Comparison of ENCODE assay signal across 1 cellular context in the genomic region with DNA sequence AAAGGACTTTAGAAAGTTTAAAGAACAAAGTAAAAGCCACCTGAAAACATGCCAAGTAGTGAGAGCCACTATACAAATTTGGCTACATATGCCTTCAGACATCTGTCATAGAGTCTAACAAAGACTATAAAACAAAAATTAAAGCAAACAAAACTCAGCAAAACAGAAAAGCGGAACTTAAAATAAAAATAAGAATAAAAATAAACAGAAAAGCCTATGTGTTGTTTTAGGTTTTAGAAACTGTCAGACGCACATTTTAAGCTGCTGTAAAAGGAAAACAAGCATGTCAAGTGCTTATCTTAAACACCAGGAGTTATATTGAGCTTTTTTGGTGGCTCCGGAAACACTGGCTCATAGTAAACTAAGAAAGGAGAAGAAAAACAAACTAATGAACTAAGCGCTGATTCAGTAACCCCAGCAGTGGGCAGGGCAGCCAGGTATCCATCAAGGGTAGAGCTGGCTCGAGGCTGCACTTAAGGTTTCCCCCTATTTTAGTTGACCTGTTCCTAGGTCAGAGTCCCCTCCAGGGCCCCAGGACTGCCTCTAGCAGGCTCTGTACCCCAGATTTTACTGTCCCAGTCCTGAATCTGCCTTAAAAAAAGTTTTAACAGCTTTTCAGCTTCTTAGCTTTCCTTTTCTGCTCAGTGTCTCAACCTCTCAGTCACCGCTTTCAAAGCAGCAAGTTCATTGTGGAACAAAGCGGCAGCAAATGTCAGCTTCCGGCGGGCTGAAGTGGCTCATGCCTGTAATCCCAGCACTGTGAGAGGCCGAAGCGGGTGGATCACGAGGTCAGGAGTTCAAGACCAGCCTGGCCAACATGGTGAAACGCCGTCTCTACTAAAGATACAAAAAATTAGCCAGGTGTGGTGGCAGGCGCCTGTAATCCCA.
TF ChIP-seq lines count a peak whose summit lies in the region.

No MANE protein-coding gene starts in this region.

TF ChIP-seq in K562, 482 proteins besides CTCF, POLR2A, EP300 and RAD21 (continued from another document):
- TF ChIP-seq, protein P1, sequence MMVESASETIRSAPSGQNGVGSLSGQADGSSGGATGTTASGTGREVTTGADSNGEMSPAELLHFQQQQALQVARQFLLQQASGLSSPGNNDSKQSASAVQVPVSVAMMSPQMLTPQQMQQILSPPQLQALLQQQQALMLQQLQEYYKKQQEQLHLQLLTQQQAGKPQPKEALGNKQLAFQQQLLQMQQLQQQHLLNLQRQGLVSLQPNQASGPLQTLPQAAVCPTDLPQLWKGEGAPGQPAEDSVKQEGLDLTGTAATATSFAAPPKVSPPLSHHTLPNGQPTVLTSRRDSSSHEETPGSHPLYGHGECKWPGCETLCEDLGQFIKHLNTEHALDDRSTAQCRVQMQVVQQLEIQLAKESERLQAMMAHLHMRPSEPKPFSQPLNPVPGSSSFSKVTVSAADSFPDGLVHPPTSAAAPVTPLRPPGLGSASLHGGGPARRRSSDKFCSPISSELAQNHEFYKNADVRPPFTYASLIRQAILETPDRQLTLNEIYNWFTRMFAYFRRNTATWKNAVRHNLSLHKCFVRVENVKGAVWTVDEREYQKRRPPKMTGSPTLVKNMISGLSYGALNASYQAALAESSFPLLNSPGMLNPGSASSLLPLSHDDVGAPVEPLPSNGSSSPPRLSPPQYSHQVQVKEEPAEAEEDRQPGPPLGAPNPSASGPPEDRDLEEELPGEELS (CRISPR knock-in tag; IDR thresholded peaks at IDR 0.05; ENCODE audit: borderline replicate concordance): no peak
- TF ChIP-seq HDAC2 (IDR thresholded peaks at IDR 0.05) (peak; percentile 21; the same call in 1 of the 2 replicates), CREBBP (IDR thresholded peaks at IDR 0.05; ENCODE audit: low read depth, low read length) (no peak), SRSF7 (optimal IDR thresholded peaks at IDR 0.05; ENCODE audit: low read depth, low read length) (no peak), ZNF263 (CRISPR knock-in tag; IDR thresholded peaks at IDR 0.05; ENCODE audit: borderline replicate concordance) (no peak), HNRNPL (IDR thresholded peaks at IDR 0.05; ENCODE audit: low read depth, low read length) (no peak), TCFL5 (CRISPR knock-in tag; conservative IDR thresholded peaks at IDR 0.05) (no peak), ZNF76 (CRISPR knock-in tag; IDR thresholded peaks at IDR 0.05; ENCODE audit: borderline replicate concordance) (no peak)
- TF ChIP-seq, protein P2, sequence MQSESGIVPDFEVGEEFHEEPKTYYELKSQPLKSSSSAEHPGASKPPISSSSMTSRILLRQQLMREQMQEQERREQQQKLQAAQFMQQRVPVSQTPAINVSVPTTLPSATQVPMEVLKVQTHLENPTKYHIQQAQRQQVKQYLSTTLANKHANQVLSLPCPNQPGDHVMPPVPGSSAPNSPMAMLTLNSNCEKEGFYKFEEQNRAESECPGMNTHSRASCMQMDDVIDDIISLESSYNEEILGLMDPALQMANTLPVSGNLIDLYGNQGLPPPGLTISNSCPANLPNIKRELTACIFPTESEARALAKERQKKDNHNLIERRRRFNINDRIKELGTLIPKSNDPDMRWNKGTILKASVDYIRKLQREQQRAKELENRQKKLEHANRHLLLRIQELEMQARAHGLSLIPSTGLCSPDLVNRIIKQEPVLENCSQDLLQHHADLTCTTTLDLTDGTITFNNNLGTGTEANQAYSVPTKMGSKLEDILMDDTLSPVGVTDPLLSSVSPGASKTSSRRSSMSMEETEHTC (IDR thresholded peaks at IDR 0.05): no peak
- TF ChIP-seq, protein P3, sequence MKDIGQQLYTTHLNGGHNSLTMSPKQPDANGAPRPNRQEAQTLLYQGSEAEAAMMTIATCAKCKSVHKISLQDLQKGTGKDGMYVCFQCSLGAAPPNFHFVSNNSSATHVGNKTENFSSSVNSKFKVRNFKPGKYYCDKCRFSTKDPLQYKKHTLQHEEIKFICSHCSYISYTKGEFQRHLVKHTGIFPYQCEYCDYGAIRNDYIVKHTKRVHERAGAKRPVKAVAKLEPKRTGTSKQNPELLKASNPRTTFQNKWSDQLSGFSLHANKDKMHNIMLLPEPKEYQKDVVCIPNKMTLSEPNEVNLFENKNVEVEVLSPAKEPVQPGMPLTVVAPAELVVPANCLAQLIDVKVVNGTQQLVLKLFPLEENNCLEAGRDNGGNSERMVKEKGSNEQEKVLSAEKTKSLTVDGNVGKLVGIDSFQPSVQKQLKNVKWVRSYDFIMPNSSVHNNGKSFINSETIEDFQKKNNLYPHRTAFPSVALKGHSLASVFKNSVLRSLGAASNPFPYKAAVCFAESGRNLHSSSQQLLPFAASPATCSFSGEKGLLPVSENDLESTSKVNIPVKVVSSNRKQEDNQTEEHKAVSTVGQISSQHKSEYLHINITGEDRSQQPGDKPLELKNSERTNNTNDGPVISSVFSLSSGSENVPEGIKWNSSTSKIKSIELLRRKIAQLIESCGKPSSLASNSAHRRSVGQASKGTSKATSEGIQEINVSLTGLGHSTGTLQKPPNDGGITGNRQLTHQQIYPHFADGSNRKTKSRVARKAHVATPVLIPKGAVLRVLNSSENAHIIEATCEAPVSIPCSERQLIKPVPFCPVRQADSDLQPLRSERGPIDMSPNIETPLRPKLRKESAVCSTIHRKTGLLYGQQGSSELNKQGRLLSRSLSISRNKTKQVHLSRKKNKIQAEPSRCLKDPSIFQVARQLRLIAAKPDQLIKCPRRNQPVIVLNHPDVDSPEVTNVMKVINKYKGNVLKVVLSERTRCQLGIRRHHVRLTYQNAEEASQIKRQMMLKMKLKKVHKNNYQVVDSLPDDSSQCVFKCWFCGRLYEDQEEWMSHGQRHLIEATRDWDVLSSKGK (CRISPR knock-in tag; IDR thresholded peaks at IDR 0.05): no peak
